23 cellular contexts compared by ENCODE assay signal in genomic region chr21:28952686-28953085, GRCh38. TPM values are rescaled to one million over a fixed set of nuclear protein-coding genes. Genes with fewer than 3 reads are reported as not detected.
DNase-seq lines count a peak whose midpoint lies in the region; ATAC-seq and TF ChIP-seq lines count a peak whose summit lies in the region.
"Had no signal": no experiment of that assay in that cellular context is flagged by ENCODE, and none has a peak within 500 bp of the region (broad histone marks: within the 10 kb centered on the region; RNA-seq: fewer than 3 reads in every experiment).

No MANE protein-coding gene starts in this region.

- dilution Hi-C loops in mammary epithelial cell (cut with HindIII; ENCODE audit: low sequenced_read_pairs): no loop called here

- H3K27me3 ChIP-seq in PC-3 (ENCODE audit: low read length) (no peaks in the 10 kb centered on the region), mammary epithelial cell (ENCODE audit: insufficient read depth, low read length) (no peaks in the 10 kb centered on the region)

- H3K27ac ChIP-seq in PC-3 (ENCODE audit: low read length) (no peak overlapping the region), mammary epithelial cell (ENCODE audit: insufficient read depth, low read depth, low read length) (no peak overlapping the region)

- no peaks in the 10 kb centered on the region for H3K27me3 Mint-ChIP-seq in activated T-cell treated with anti-CD3 and anti-CD28 coated beads, Interleukin-2, amount 50 U/mL, for 72 hours (ENCODE audit: low read depth)

- no peaks in the 10 kb centered on the region for H3K9me3 Mint-ChIP-seq in activated T-cell treated with anti-CD3 and anti-CD28 coated beads, Interleukin-2, amount 50 U/mL, for 72 hours

- no peak for ATAC-seq in activated T-cell treated with anti-CD3 and anti-CD28 coated beads, Interleukin-2, amount 50 U/mL, for 72 hours (replicated peaks in 1 of 2)
- ATAC-seq in PC-3: peak; percentile 89
- ATAC-seq in GM21619 (IDR thresholded peaks at IDR 0.05; ENCODE audit: unreplicated experiment): no peak
- ATAC-seq in HG03175 (IDR thresholded peaks at IDR 0.05; ENCODE audit: unreplicated experiment): no peak
- ATAC-seq: HepG2, K562 had no signal

- DNase-seq in activated T-cell treated with anti-CD3 and anti-CD28 coated beads, Interleukin-2, amount 50 U/mL, for 72 hours: no peak
- DNase-seq in activated T-cell treated with anti-CD3 and anti-CD28 coated beads, Interleukin-2, amount 50 U/mL, for 1 hour: no peak
- peak; percentile 49 for DNase-seq in PC-3
- DNase-seq in mammary epithelial cell: peak; percentile 9
- DNase-seq in iris pigment epithelial cell (ENCODE audit: low read depth): peak; percentile 56
- DNase-seq in GM20000 (ENCODE audit: low spot score): no peak
- DNase-seq: 8988T, GOT3, HCEC 1CT, Kasumi-1, MV-4-11, NCI-H1105, NCI-H1436 treated with DMSO at 0.1 percent for 48 hours, NCI-H187 treated with DMSO at 0.1 percent for 48 hours, NCI-H2107, NCI-H446 treated with DMSO at 0.1 percent for 48 hours, NCI-H526, NCI-H82, SHP77 treated with DMSO at 0.1 percent for 48 hours had no signal

- H3K36me3 ChIP-seq in PC-3 (ENCODE audit: low read depth, low read length): peaks cover 28% of the 10 kb centered on the region
- H3K36me3 ChIP-seq in mammary epithelial cell (ENCODE audit: insufficient read depth, low read length): peaks cover 23% of the 10 kb centered on the region

- peaks cover 16% of the 10 kb centered on the region for H3K4me1 ChIP-seq in PC-3 (ENCODE audit: insufficient read depth, low read length)
- no peaks in the 10 kb centered on the region for H3K4me1 ChIP-seq in mammary epithelial cell (ENCODE audit: insufficient read depth, low read length)

- H3K4me3 Mint-ChIP-seq in activated T-cell treated with anti-CD3 and anti-CD28 coated beads, Interleukin-2, amount 50 U/mL, for 72 hours: no peak overlapping the region

- POLR2A ChIA-PET in PC-3 (lab: Charles Lee; ENCODE audit: unreplicated experiment): interaction anchor here (0.6 kb wide), 3 partner anchors 18 to 416 kb away, joined by 3 to 4 read pairs (median 3); partner anchors contain the start of gene RWDD2B

- no peak for TF ChIP-seq CTCF in PC-3 (conservative IDR thresholded peaks at IDR 0.05; ENCODE audit: low read depth, low read length)
- TF ChIP-seq CTCF in mammary epithelial cell (conservative IDR thresholded peaks at IDR 0.05 in 1 of 2, IDR thresholded peaks at IDR 0.05 in 1 of 2; ENCODE audit: extremely low read depth in 1 of 2, insufficient read depth in 1 of 2, low read depth in 1 of 2, low read length in 2 of 2): no peak
- no peak for TF ChIP-seq CTCF in GM20000 (IDR thresholded peaks at IDR 0.05; ENCODE audit: extremely low read depth, missing control alignments)

- H3K9me3 ChIP-seq in PC-3 (ENCODE audit: low read length) (no peaks in the 10 kb centered on the region), mammary epithelial cell (replicated peaks; ENCODE audit: insufficient read depth, low read length) (no peaks in the 10 kb centered on the region)

- peaks cover 4 to 18% of the 10 kb centered on the region in 2 donors for H3K36me3 Mint-ChIP-seq in activated T-cell treated with anti-CD3 and anti-CD28 coated beads, Interleukin-2, amount 50 U/mL, for 72 hours (ENCODE audit: insufficient read depth in 2 of 2)

- H3K4me3 ChIP-seq in PC-3 (ENCODE audit: low read length): no peak overlapping the region
- no peak overlapping the region for H3K4me3 ChIP-seq in mammary epithelial cell (replicated peaks in 1 of 3; ENCODE audit: insufficient read depth in 1 of 3, low read depth in 2 of 3, low read length in 3 of 3)
- H3K4me3 ChIP-seq: K562 had no signal

- H3K4me2 ChIP-seq in PC-3 (ENCODE audit: low read length) (0 out of 2 replicates have a peak overlapping the region, but pooled peaks have one; percentile 20), mammary epithelial cell (ENCODE audit: insufficient read depth, low read depth, low read length) (no peak overlapping the region)

- intact Hi-C loops in PC-3 (cut with micrococcal nuclease) (no loop called here), mammary epithelial cell (cut with micrococcal nuclease) (no loop called here)

- H3K27ac Mint-ChIP-seq in activated T-cell treated with anti-CD3 and anti-CD28 coated beads, Interleukin-2, amount 50 U/mL, for 72 hours: peak overlapping the region; percentile 67

- no peak overlapping the region for H2AFZ ChIP-seq in PC-3 (ENCODE audit: low read length)
- H2AFZ ChIP-seq in mammary epithelial cell (ENCODE audit: low read depth, low read length): no peak overlapping the region

- no peaks in the 10 kb centered on the region for H3K9me2 ChIP-seq in PC-3 (replicated peaks; ENCODE audit: low read length)

- 100% methylated on average over 1 of the region's 1 CpG for WGBS in mammary epithelial cell (ENCODE audit: low coverage, missing lambda C conversion rate)

- peaks cover 14% of the 10 kb centered on the region for H3K4me1 Mint-ChIP-seq in activated T-cell treated with anti-CD3 and anti-CD28 coated beads, Interleukin-2, amount 50 U/mL, for 72 hours (ENCODE audit: low read depth)

- H3K9ac ChIP-seq in PC-3 (ENCODE audit: low read length) (no peak overlapping the region), mammary epithelial cell (ENCODE audit: insufficient read depth, low read length) (no peak overlapping the region)

- H3K79me2 ChIP-seq in PC-3 (ENCODE audit: low read length): no peaks in the 10 kb centered on the region
- no peaks in the 10 kb centered on the region for H3K79me2 ChIP-seq in mammary epithelial cell (ENCODE audit: insufficient read depth, low read length)

- no peaks in the 10 kb centered on the region; the same call in 1 of the 2 replicates for H4K20me1 ChIP-seq in PC-3 (ENCODE audit: low read length)
- no peaks in the 10 kb centered on the region for H4K20me1 ChIP-seq in mammary epithelial cell (ENCODE audit: insufficient read depth, low read length)

- BruUV-seq in PC-3 (replicated peaks; lab: Mats Ljungman, UMichigan) (no TSS peak), mammary epithelial cell (replicated peaks; lab: Mats Ljungman, UMichigan) (no TSS peak)

- CTCF ChIA-PET in PC-3 (lab: Charles Lee): no interaction called here
- CTCF ChIA-PET in mammary epithelial cell (lab: Charles Lee; ENCODE audit: low non-redundant PET): no interaction called here

- H3F3A ChIP-seq in PC-3 (ENCODE audit: low read length, unreplicated experiment): no peaks in the 10 kb centered on the region

- in situ Hi-C loops in mammary epithelial cell (cut with MboI; ENCODE audit: low sequenced_read_pairs in 2 of 2): no loop called here

RNA-seq across cellular contexts. Expression of gene LTN1, which starts 40.0 kb away (rescaled TPM):
- 10 to 100 TPM; 25.9 to 28.2 TPM for total RNA-seq in activated T-cell treated with anti-CD3 and anti-CD28 coated beads, Interleukin-2, amount 50 U/mL, for 72 hours
- total RNA-seq in PC-3 (2014; rRNA removed) (16.4 and 21.0 TPM in 2 replicates), mammary epithelial cell (10 to 100 TPM; 27.0 to 34.2 TPM)
- polyA plus RNA-seq in mammary epithelial cell: 6.5 TPM
- polyA minus RNA-seq in mammary epithelial cell: 35.8 TPM

Comparison
In these comparisons a context has a peak if more than half of its experiments do, and no peak if none do; other contexts are left out.
1. DNase-seq: peak in PC-3 (single experiment), mammary epithelial cell (single experiment) and iris pigment epithelial cell (single experiment); none in activated T-cell treated with anti-CD3 and anti-CD28 coated beads, Interleukin-2, amount 50 U/mL, for 72 hours (0 of 2), activated T-cell treated with anti-CD3 and anti-CD28 coated beads, Interleukin-2, amount 50 U/mL, for 1 hour (single experiment) and GM20000 (single experiment).